In the genomic region with DNA sequence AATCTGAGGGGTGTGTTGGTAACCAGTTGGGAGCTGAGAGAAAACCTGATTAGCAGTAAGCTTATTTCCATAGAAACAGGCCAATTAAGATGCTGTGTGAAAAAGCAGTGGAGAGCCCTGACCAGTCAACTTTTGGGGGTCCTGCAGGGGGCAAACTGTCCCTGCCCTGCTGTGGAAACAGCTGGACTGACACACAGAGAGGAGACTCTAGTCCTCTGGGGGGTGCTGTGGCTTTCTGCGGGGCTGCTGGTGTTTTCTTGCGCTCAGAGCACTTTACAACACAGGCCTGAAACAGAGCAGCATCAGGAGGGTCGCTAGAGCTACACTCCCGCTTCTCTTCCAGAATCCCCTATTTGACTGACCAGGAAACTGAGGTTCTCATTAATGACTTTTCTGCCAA, we compare ENCODE assay signal across 17 cellular contexts.
DNase-seq lines count a peak whose midpoint lies in the region; ATAC-seq and TF ChIP-seq lines count a peak whose summit lies in the region.
"Had no signal": no experiment of that assay in that cellular context is flagged by ENCODE, and none has a peak within 500 bp of the region (broad histone marks: within the 10 kb centered on the region; RNA-seq: fewer than 3 reads in every experiment).

No MANE protein-coding gene starts in this region.

- CTCF ChIA-PET in activated CD4-positive, alpha-beta T cell treated with anti-CD3 and anti-CD28 coated beads for 36 hours (lab: Charles Lee): no interaction called here

- intact Hi-C loops in activated CD4-positive, alpha-beta T cell treated with anti-CD3 and anti-CD28 coated beads for 36 hours (cut with DNase I, micrococcal nuclease): no loop called here

- H3K36me3 Mint-ChIP-seq in activated CD4-positive, alpha-beta T cell treated with anti-CD3 and anti-CD28 coated beads for 36 hours (ENCODE audit: low read depth): no peaks in the 10 kb centered on the region
- H3K36me3 Mint-ChIP-seq in chondrocyte (ENCODE audit: low read depth): no peaks in the 10 kb centered on the region
- H3K36me3 Mint-ChIP-seq in neural progenitor cell: no peaks in the 10 kb centered on the region
- peaks cover 1% of the 10 kb centered on the region for H3K36me3 Mint-ChIP-seq in progenitor cell of endocrine pancreas (ENCODE audit: insufficient read depth)

- H3K9ac ChIP-seq in Karpas-422 (ENCODE audit: low read length) (no peak overlapping the region), neural progenitor cell (no peak overlapping the region)

- TF ChIP-seq CTCF in chondrocyte (IDR thresholded peaks at IDR 0.05): no peak
- peak; percentile 63 for TF ChIP-seq CTCF in neural progenitor cell (IDR thresholded peaks at IDR 0.05)
- no peak for TF ChIP-seq CTCF in progenitor cell of endocrine pancreas (IDR thresholded peaks at IDR 0.05; ENCODE audit: unreplicated experiment)

- H3K4me1 Mint-ChIP-seq in activated CD4-positive, alpha-beta T cell treated with anti-CD3 and anti-CD28 coated beads for 36 hours: no peaks in the 10 kb centered on the region
- H3K4me1 Mint-ChIP-seq in chondrocyte (ENCODE audit: low read depth) (peaks cover 52% of the 10 kb centered on the region), neural progenitor cell (peaks cover 88% of the 10 kb centered on the region), progenitor cell of endocrine pancreas (ENCODE audit: low read depth) (peaks cover 23% of the 10 kb centered on the region)
- H3K4me1 Mint-ChIP-seq: activated CD4-positive, alpha-beta T cell treated with anti-CD3 and anti-CD28 coated beads, Interleukin-2, amount 10 ng/mL, durations not matched to agents 7 days and 5 days had no signal

- POLR2A ChIA-PET in activated CD4-positive, alpha-beta T cell treated with anti-CD3 and anti-CD28 coated beads for 36 hours (lab: Charles Lee): no interaction called here

- H3K9me3 ChIP-seq in Karpas-422 (ENCODE audit: low read length): no peaks in the 10 kb centered on the region
- no peaks in the 10 kb centered on the region for H3K9me3 ChIP-seq in neural progenitor cell (ENCODE audit: low read depth)
- H3K9me3 ChIP-seq: neutrophil had no signal

- H3K4me1 ChIP-seq in Karpas-422 (ENCODE audit: low read length) (peaks cover 25% of the 10 kb centered on the region), neural progenitor cell (peaks cover 73% of the 10 kb centered on the region)

- no peaks in the 10 kb centered on the region for H3K9me3 Mint-ChIP-seq in activated CD4-positive, alpha-beta T cell treated with anti-CD3 and anti-CD28 coated beads for 36 hours (ENCODE audit: low read depth)
- H3K9me3 Mint-ChIP-seq in chondrocyte (ENCODE audit: low read depth): no peaks in the 10 kb centered on the region
- no peaks in the 10 kb centered on the region for H3K9me3 Mint-ChIP-seq in neural progenitor cell
- H3K9me3 Mint-ChIP-seq in progenitor cell of endocrine pancreas (ENCODE audit: low read depth): no peaks in the 10 kb centered on the region
- H3K9me3 Mint-ChIP-seq: activated CD4-positive, alpha-beta T cell treated with anti-CD3 and anti-CD28 coated beads, Interleukin-2, amount 10 ng/mL, durations not matched to agents 7 days and 5 days had no signal

- H3K79me2 ChIP-seq in Karpas-422 (ENCODE audit: low read length): no peaks in the 10 kb centered on the region
- no peaks in the 10 kb centered on the region for H3K79me2 ChIP-seq in neural progenitor cell (ENCODE audit: low read depth)

- H4K20me1 ChIP-seq in Karpas-422 (ENCODE audit: insufficient read depth, low read depth, low read length) (no peaks in the 10 kb centered on the region), neural progenitor cell (ENCODE audit: low read depth) (peaks cover 44% of the 10 kb centered on the region)

- ATAC-seq in activated CD4-positive, alpha-beta T cell treated with anti-CD3 and anti-CD28 coated beads for 36 hours: no peak

- DNase-seq in activated CD4-positive, alpha-beta T cell treated with anti-CD3 and anti-CD28 coated beads for 36 hours: peak; percentile 7
- DNase-seq in activated CD4-positive, alpha-beta T cell treated with anti-CD3 and anti-CD28 coated beads for 1 hour: no peak
- DNase-seq in Karpas-422 (peak; percentile 68), chondrocyte (ENCODE audit: low spot score) (no peak), neural progenitor cell (ENCODE audit: low spot score) (peak; percentile 74), progenitor cell of endocrine pancreas (ENCODE audit: low spot score, unreplicated experiment) (no peak), NCI-H2029 treated with DMSO at 0.1 percent for 48 hours (lab: John Stamatoyannopoulos, UW) (no peak)
- DNase-seq in activated CD4-positive, alpha-beta T cell treated with anti-CD3 and anti-CD28 coated beads, Interleukin-2, amount 50 U/mL, for 4 hours: no peak
- DNase-seq: activated CD4-positive, alpha-beta T cell treated with anti-CD3 and anti-CD28 coated beads, Interleukin-2, amount 10 ng/mL, durations not matched to agents 7 days and 5 days; aorta; COR-L47; HCEC 1CT; NCI-H2029; Right ventricle myocardium superior; stimulated activated CD4-positive, alpha-beta T cell treated with anti-CD3 and anti-CD28 coated beads, Interleukin-4, amount 100 ng/mL, for 24 hours; stimulated activated naive CD4-positive, alpha-beta T cell had no signal

- H2AFZ ChIP-seq in Karpas-422 (ENCODE audit: low read length): no peak overlapping the region
- no peak overlapping the region for H2AFZ ChIP-seq in neural progenitor cell (replicated peaks)

- H3K4me3 Mint-ChIP-seq in activated CD4-positive, alpha-beta T cell treated with anti-CD3 and anti-CD28 coated beads for 36 hours: no peak overlapping the region
- H3K4me3 Mint-ChIP-seq in chondrocyte (ENCODE audit: unreplicated experiment): no peak overlapping the region
- peak overlapping the region; percentile 19 for H3K4me3 Mint-ChIP-seq in neural progenitor cell
- no peak overlapping the region for H3K4me3 Mint-ChIP-seq in progenitor cell of endocrine pancreas (ENCODE audit: low read depth)
- H3K4me3 Mint-ChIP-seq: activated CD4-positive, alpha-beta T cell treated with anti-CD3 and anti-CD28 coated beads, Interleukin-2, amount 10 ng/mL, durations not matched to agents 7 days and 5 days had no signal

- H3K4me3 ChIP-seq in Karpas-422 (ENCODE audit: low read length) (no peak overlapping the region), neural progenitor cell (no peak overlapping the region)

- H3F3A ChIP-seq in neural progenitor cell (ENCODE audit: low read depth): peaks cover 45% of the 10 kb centered on the region

- no peaks in the 10 kb centered on the region for H3K9me2 ChIP-seq in Karpas-422 (replicated peaks; ENCODE audit: insufficient read depth, low read length)

- no peak overlapping the region for H3K27ac Mint-ChIP-seq in activated CD4-positive, alpha-beta T cell treated with anti-CD3 and anti-CD28 coated beads for 36 hours
- H3K27ac Mint-ChIP-seq in chondrocyte (ENCODE audit: unreplicated experiment) (peak overlapping the region; percentile 29), neural progenitor cell (no peak overlapping the region), progenitor cell of endocrine pancreas (no peak overlapping the region)
- H3K27ac Mint-ChIP-seq: activated CD4-positive, alpha-beta T cell treated with anti-CD3 and anti-CD28 coated beads, Interleukin-2, amount 10 ng/mL, durations not matched to agents 7 days and 5 days had no signal

- H3K36me3 ChIP-seq in Karpas-422 (ENCODE audit: insufficient read depth, low read length) (no peaks in the 10 kb centered on the region), neural progenitor cell (no peaks in the 10 kb centered on the region)
- H3K36me3 ChIP-seq: neutrophil had no signal

- no peak overlapping the region for H3K27ac ChIP-seq in Karpas-422 (ENCODE audit: low read length)
- no peak overlapping the region for H3K27ac ChIP-seq in neural progenitor cell
- H3K27ac ChIP-seq: neutrophil had no signal

- H3K27me3 Mint-ChIP-seq in activated CD4-positive, alpha-beta T cell treated with anti-CD3 and anti-CD28 coated beads for 36 hours: no peaks in the 10 kb centered on the region
- no peaks in the 10 kb centered on the region for H3K27me3 Mint-ChIP-seq in chondrocyte (ENCODE audit: low read depth)
- H3K27me3 Mint-ChIP-seq in neural progenitor cell (ENCODE audit: insufficient read depth, low read depth): peaks cover 29% of the 10 kb centered on the region
- H3K27me3 Mint-ChIP-seq in progenitor cell of endocrine pancreas: peaks cover 31% of the 10 kb centered on the region
- H3K27me3 Mint-ChIP-seq: activated CD4-positive, alpha-beta T cell treated with anti-CD3 and anti-CD28 coated beads, Interleukin-2, amount 10 ng/mL, durations not matched to agents 7 days and 5 days had no signal

- no peak overlapping the region for H3K4me2 ChIP-seq in Karpas-422 (ENCODE audit: low read depth, low read length, poor library complexity, severe bottlenecking)
- peak overlapping the region; percentile 61 for H3K4me2 ChIP-seq in neural progenitor cell

- H3K27me3 ChIP-seq in Karpas-422 (ENCODE audit: low read length): no peaks in the 10 kb centered on the region
- peaks cover 10% of the 10 kb centered on the region for H3K27me3 ChIP-seq in neural progenitor cell
- H3K27me3 ChIP-seq: neutrophil had no signal

Comparison
In these comparisons a context has a peak if more than half of its experiments do, and no peak if none do; other contexts are left out.
1. DNase-seq: peak in activated CD4-positive, alpha-beta T cell treated with anti-CD3 and anti-CD28 coated beads for 36 hours (single experiment), Karpas-422 (single experiment) and neural progenitor cell (single experiment); none in activated CD4-positive, alpha-beta T cell treated with anti-CD3 and anti-CD28 coated beads for 1 hour (single experiment), chondrocyte (single experiment), progenitor cell of endocrine pancreas (single experiment), NCI-H2029 treated with DMSO at 0.1 percent for 48 hours (single experiment) and activated CD4-positive, alpha-beta T cell treated with anti-CD3 and anti-CD28 coated beads, Interleukin-2, amount 50 U/mL, for 4 hours (0 of 2).